ENCODE assay signal across 8 cellular contexts in the genomic region with DNA sequence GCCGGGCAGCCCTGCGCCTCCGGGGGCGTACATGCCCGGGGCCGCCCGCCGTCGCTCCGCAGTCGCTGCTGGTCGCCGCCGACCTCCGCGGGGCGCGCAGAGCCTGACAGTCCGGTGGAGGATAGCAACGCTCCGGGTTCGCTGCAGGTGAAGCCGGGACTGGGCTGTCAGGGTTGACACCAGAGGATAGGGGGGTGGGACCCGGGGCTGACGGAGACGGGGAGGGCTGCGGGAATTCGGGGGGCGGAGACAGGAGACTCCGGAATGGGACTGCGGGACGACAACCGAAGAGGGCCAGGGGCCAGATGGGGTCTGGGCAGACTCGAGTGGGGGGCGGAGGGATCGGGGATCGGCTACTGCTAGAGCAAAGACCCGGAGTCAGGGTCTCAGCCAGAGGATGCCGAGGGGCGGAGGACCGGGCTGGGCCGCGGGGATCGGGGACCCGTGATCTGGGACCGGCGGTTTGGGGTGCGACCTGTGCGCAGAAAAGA. TPM values are rescaled to one million over a fixed set of nuclear protein-coding genes. Genes with fewer than 3 reads are reported as not detected.
DNase-seq lines count a peak whose midpoint lies in the region; ATAC-seq and TF ChIP-seq lines count a peak whose summit lies in the region.

No MANE protein-coding gene starts in this region.

- no peaks in the 10 kb centered on the region for H3K9me3 ChIP-seq in endocrine pancreas (ENCODE audit: control insufficient read depth, low read length)
- no peaks in the 10 kb centered on the region for H3K9me3 ChIP-seq in mucosa of descending colon
- no peaks in the 10 kb centered on the region for H3K9me3 ChIP-seq in tibial nerve

- no peak for TF ChIP-seq POLR2A in tibial nerve (IDR thresholded peaks at IDR 0.05)

- H3K36me3 ChIP-seq in endocrine pancreas (ENCODE audit: control insufficient read depth, insufficient read depth, low read length) (peaks cover 5% of the 10 kb centered on the region), mucosa of descending colon (ENCODE audit: low read depth) (peaks cover 3% of the 10 kb centered on the region), tibial nerve (peaks cover 0 to 61% (median 4%) of the 10 kb centered on the region in 3 donors)

- TF ChIP-seq CTCF in mucosa of descending colon (IDR thresholded peaks at IDR 0.05) = no peak
- TF ChIP-seq CTCF in tibial nerve (IDR thresholded peaks at IDR 0.05) = no peak

- TF ChIP-seq EP300 in tibial nerve (IDR thresholded peaks at IDR 0.05) = no peak

- H3K27ac ChIP-seq in tibial nerve = peak overlapping the region; percentile 78 to 96 (median 94)

- peak; percentile 64 for DNase-seq in AG08396 (ENCODE audit: low spot score)
- DNase-seq in mucosa of descending colon = peak in 1 of 3 donors; percentile 64
- peak; percentile 22 to 23 for DNase-seq in tibial nerve (ENCODE audit: low spot score in 2 of 2)

- no peaks in the 10 kb centered on the region for H3K27me3 ChIP-seq in endocrine pancreas (ENCODE audit: control insufficient read depth, insufficient read depth, low read length)
- H3K27me3 ChIP-seq in tibial nerve = no peaks in the 10 kb centered on the region

- H3K9ac ChIP-seq in endocrine pancreas (ENCODE audit: control insufficient read depth, insufficient read depth, low read length) = peak overlapping the region; percentile 82

- WGBS in tibial nerve, 2 donors = 1 to 4% methylated on average over 26 to 39 of the region's 49 CpGs

- H3K4me3 ChIP-seq in endocrine pancreas (ENCODE audit: control insufficient read depth, insufficient read depth, low read length) (no peak overlapping the region), mucosa of descending colon (peak overlapping the region; percentile 57), tibial nerve (peak overlapping the region; percentile 90 to 99 (median 96))

- ATAC-seq in GM19328 (IDR thresholded peaks at IDR 0.05; ENCODE audit: unreplicated experiment) = peak; percentile 10
- peak; percentile 7 for ATAC-seq in HG03457 (IDR thresholded peaks at IDR 0.05; ENCODE audit: unreplicated experiment)
- peak; percentile 2 to 6 for ATAC-seq in activated CD4-positive, CD25-positive, alpha-beta regulatory T cell treated with anti-CD3 and anti-CD28 coated beads, Interleukin-2, amount 50 U/mL, for 24 hours
- ATAC-seq in mucosa of descending colon = peak; percentile 12
- no peak for ATAC-seq in GM19324 (IDR thresholded peaks at IDR 0.05; ENCODE audit: low FRiP score, unreplicated experiment)

- H3K4me1 ChIP-seq in endocrine pancreas (ENCODE audit: control insufficient read depth, insufficient read depth, low read length) (peaks cover 8% of the 10 kb centered on the region), mucosa of descending colon (ENCODE audit: low read depth) (peaks cover 42% of the 10 kb centered on the region), tibial nerve (peaks cover 5 to 58% (median 40%) of the 10 kb centered on the region in 4 donors)

- intact Hi-C loops in mucosa of descending colon (cut with DNase I, micrococcal nuclease) = loop anchor here in 1 of 2 donors (10.0 kb wide), 1 partner anchor 61 kb away; a partner anchor contains a TSS

RNA-seq across cellular contexts. Expression of a gene that starts 0.4 kb away (rescaled TPM):
- 100 to 1,000 TPM in 1 of 3 donors, 10 to 100 TPM in 2; 82.3 to 136 (median 87.9) TPM for total RNA-seq in mucosa of descending colon
- total RNA-seq in tibial nerve = 10 to 100 TPM; 27.1 to 35.4 (median 30.7) TPM

RNA-seq across cellular contexts. Expression of a gene that starts 0.6 kb away (rescaled TPM):
- total RNA-seq in mucosa of descending colon (10 to 100 TPM; 57.5 to 67.1 (median 60.6) TPM), tibial nerve (100 to 1,000 TPM; 132 to 172 (median 151) TPM)

RNA-seq across cellular contexts. Expression of a gene that starts 40.0 kb away (rescaled TPM):
- total RNA-seq in mucosa of descending colon = 100 to 1,000 TPM in 2 of 3 donors, 10 to 100 TPM in 1; 95.8 to 113 (median 106) TPM
- 100 to 1,000 TPM in 1 of 4 donors, 10 to 100 TPM in 3; 79.4 to 106 (median 90.1) TPM for total RNA-seq in tibial nerve

RNA-seq across cellular contexts. Expression of a gene that starts 56.8 kb away (rescaled TPM):
- 100 to 1,000 TPM; 118 to 123 (median 122) TPM for total RNA-seq in mucosa of descending colon
- 100 to 1,000 TPM in 1 of 4 donors, 10 to 100 TPM in 3; 77.3 to 111 (median 85.0) TPM for total RNA-seq in tibial nerve

RNA-seq across cellular contexts. Expression of a gene that starts 59.7 kb away (rescaled TPM):
- 1 to 10 TPM in 2 of 3 donors, under 1 TPM in 1; 0.43 to 1.4 (median 1.3) TPM for total RNA-seq in mucosa of descending colon
- total RNA-seq in tibial nerve = 1 to 10 TPM in 3 of 4 donors, under 1 TPM in 1; 0.98 to 4.2 (median 2.2) TPM
